In the genomic region with DNA sequence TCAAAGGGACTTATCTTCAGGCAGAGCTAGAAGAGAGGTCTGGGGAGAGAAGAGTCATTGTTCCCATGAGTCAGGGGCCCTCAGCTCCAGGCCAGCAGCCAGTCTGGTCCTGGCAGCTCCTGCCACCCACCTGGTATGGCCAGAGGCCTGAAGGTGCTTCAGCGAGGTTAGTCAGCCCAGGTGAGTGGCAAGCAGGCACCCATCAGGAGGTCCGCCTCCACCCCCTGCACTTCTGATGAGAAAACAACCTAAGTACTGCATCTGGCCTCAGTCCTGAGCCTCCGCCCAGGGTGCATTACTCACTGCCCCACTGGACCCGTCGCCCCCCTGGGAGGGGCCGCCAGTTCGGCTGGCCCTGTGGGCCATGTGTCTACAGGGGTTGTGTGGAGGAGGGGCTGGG, we compare ENCODE assay signal across 24 cellular contexts.
DNase-seq lines count a peak whose midpoint lies in the region; ATAC-seq and TF ChIP-seq lines count a peak whose summit lies in the region.
"Had no signal": no experiment of that assay in that cellular context is flagged by ENCODE, and none has a peak within 500 bp of the region (broad histone marks: within the 10 kb centered on the region; RNA-seq: fewer than 3 reads in every experiment).

No MANE protein-coding gene starts in this region.

- POLR2A ChIA-PET in RWPE1 (lab: Yijun Ruan, JAX; ENCODE audit: low non-redundant PET): no interaction called here

- CTCF ChIA-PET in RWPE1 (lab: Yijun Ruan, JAX): no interaction called here

- no peak overlapping the region for H3K27ac ChIP-seq in RWPE1
- no peak overlapping the region for H3K27ac ChIP-seq in stomach
- H3K27ac ChIP-seq: adrenal gland had no signal

- H3K27me3 ChIP-seq in MG63 (no peaks in the 10 kb centered on the region), stomach (no peaks in the 10 kb centered on the region)
- H3K27me3 ChIP-seq: adrenal gland had no signal

- H3K4me3 ChIP-seq in MG63 (no peak overlapping the region), fibroblast of the aortic adventitia (ENCODE audit: low read depth, low read length) (no peak overlapping the region), stomach (no peak overlapping the region)
- H3K4me3 ChIP-seq: adrenal gland, smooth muscle cell had no signal

- peaks cover 23 to 46% (median 32%) of the 10 kb centered on the region in 4 donors for H3K4me1 ChIP-seq in stomach
- H3K4me1 ChIP-seq: adrenal gland had no signal

- DNase-seq in MG63 (peak; percentile 35), RWPE1 (ENCODE audit: low spot score) (peak; percentile 41), fibroblast of the aortic adventitia (ENCODE audit: low read depth) (peak; percentile 13), stomach (peak; percentile 38), islet precursor cell (no peak), left ventricle myocardium superior (no peak)
- DNase-seq: activated CD4-positive, alpha-beta T cell treated with anti-CD3 and anti-CD28 coated beads for 4 hours; activated CD8-positive, alpha-beta memory T cell treated with anti-CD3 and anti-CD28 coated beads for 24 hours; activated naive CD4-positive, alpha-beta T cell treated with Interleukin-2 at 50 U/mL for 16 hours; activated T-cell treated with anti-CD3 and anti-CD28 coated beads, Interleukin-2, amount 50 U/mL, for 4 hours; glutamatergic neuron; HCEC 1CT; midbrain; natural killer cell; NCI-H1436; NCI-H526; retina; RPMI8226; SK-N-SH; T-helper 17 cell had no signal

- ATAC-seq in HG02884 (IDR thresholded peaks at IDR 0.05; ENCODE audit: unreplicated experiment) (no peak), left ventricle myocardium superior (no peak)
- ATAC-seq: activated T-cell treated with anti-CD3 and anti-CD28 coated beads, Interleukin-2, amount 50 U/mL, for 4 hours; natural killer cell; stimulated activated effector memory CD8-positive, alpha-beta T cell treated with anti-CD3 and anti-CD28 coated beads, Interleukin-12 subunit alpha, Interleukin-12 subunit beta, amount 100 ng/mL, for 72 hours; T-helper 17 cell had no signal

- WGBS in stomach, 5 donors: 45 to 84% (median 66%) methylated on average over 6 to 7 of the region's 7 CpGs

- H3K9me3 ChIP-seq in MG63 (no peaks in the 10 kb centered on the region; the same call in 1 of the 2 replicates), stomach (peaks cover 0 to 3% (median 0%) of the 10 kb centered on the region in 4 donors)
- H3K9me3 ChIP-seq: adrenal gland, SK-N-SH had no signal

- no peak for TF ChIP-seq POLR2A in stomach (IDR thresholded peaks at IDR 0.05)

- H3K36me3 ChIP-seq in MG63: no peaks in the 10 kb centered on the region
- H3K36me3 ChIP-seq in stomach: no peaks in the 10 kb centered on the region
- H3K36me3 ChIP-seq: adrenal gland had no signal

- no peak for TF ChIP-seq EP300 in stomach (IDR thresholded peaks at IDR 0.05)

- intact Hi-C loops in stomach (cut with DNase I; ENCODE audit: low total_unique reads): no loop called here
- intact Hi-C loops in left ventricle myocardium superior (cut with micrococcal nuclease): no loop called here

- TF ChIP-seq CTCF in RWPE1 (conservative IDR thresholded peaks at IDR 0.05; ENCODE audit: low read depth) (no peak), fibroblast of the aortic adventitia (IDR thresholded peaks at IDR 0.05; ENCODE audit: insufficient read depth, low read length) (no peak), stomach (IDR thresholded peaks at IDR 0.05) (no peak)

Comparison
In these comparisons a context has a peak if more than half of its experiments do, and no peak if none do; other contexts are left out.
1. DNase-seq: peak in MG63 (single experiment), RWPE1 (single experiment), fibroblast of the aortic adventitia (single experiment) and stomach (single experiment); none in islet precursor cell (single experiment) and left ventricle myocardium superior (single experiment).